16 cellular contexts compared by ENCODE assay signal in the genomic region with DNA sequence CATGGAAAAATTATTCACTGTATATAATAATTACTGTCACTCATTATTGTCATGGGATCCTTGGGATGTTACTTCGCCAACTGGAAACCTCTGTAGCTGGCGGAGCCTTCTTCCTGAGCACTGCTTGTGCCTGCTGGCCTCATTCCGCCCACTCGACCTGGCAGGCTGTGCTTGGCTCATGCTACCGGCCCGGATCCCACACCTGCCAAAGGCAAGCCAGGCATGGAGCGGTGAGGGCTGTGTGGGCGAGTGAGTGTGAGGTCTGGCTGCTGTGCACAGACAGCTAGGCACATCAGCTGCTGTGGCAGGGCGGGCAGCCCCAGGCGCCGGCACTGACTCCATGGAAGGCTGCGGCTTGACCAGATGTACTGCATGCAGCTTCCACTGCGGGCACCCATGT.
DNase-seq lines count a peak whose midpoint lies in the region; ATAC-seq and TF ChIP-seq lines count a peak whose summit lies in the region.
"Had no signal": no experiment of that assay in that cellular context is flagged by ENCODE, and none has a peak within 500 bp of the region (broad histone marks: within the 10 kb centered on the region; RNA-seq: fewer than 3 reads in every experiment).

No MANE protein-coding gene starts in this region.

- POLR2A ChIA-PET in RWPE1 (lab: Yijun Ruan, JAX; ENCODE audit: low non-redundant PET): no interaction called here

- no peaks in the 10 kb centered on the region for H3K27me3 Mint-ChIP-seq in activated naive CD8-positive, alpha-beta T cell treated with anti-CD3 and anti-CD28 coated beads, Interleukin-2, amount 50 U/mL, for 24 hours
- no peaks in the 10 kb centered on the region for H3K27me3 Mint-ChIP-seq in activated naive CD8-positive, alpha-beta T cell treated with anti-CD3 and anti-CD28 coated beads for 36 hours

- H3K27ac ChIP-seq in psoas muscle: peak overlapping the region; percentile 77
- H3K27ac ChIP-seq in RWPE1: no peak overlapping the region

- H3K4me3 ChIP-seq in psoas muscle: peak overlapping the region; percentile 24
- H3K4me3 ChIP-seq: GM23338 had no signal

- H3K27me3 ChIP-seq in psoas muscle (ENCODE audit: insufficient read depth in 3 of 3, low read length in 2 of 3): no peaks in the 10 kb centered on the region

- TF ChIP-seq CTCF in psoas muscle (IDR thresholded peaks at IDR 0.05) (no peak), RWPE1 (conservative IDR thresholded peaks at IDR 0.05; ENCODE audit: low read depth) (no peak)

- DNase-seq in activated naive CD8-positive, alpha-beta T cell treated with anti-CD3 and anti-CD28 coated beads, Interleukin-2, amount 50 U/mL, for 24 hours: no peak
- no peak for DNase-seq in activated naive CD8-positive, alpha-beta T cell treated with anti-CD3 and anti-CD28 coated beads for 36 hours
- DNase-seq in cerebellum (ENCODE audit: low spot score) (peak; percentile 11), left lobe of liver (ENCODE audit: low spot score) (peak; percentile 58), psoas muscle (peak; percentile 67 to 91), RWPE1 (ENCODE audit: low spot score) (no peak)
- DNase-seq in activated CD8-positive, alpha-beta memory T cell treated with anti-CD3 and anti-CD28 coated beads, Interleukin-2, amount 50 U/mL, for 4 hours: no peak
- DNase-seq: CD8-positive, alpha-beta T cell; KG1; NCI-H1092; NCI-H146; NCI-H2081; NCI-H510A; NCI-H774 had no signal

- WGBS in psoas muscle, 3 donors: 27 to 59% (median 34%) methylated on average over 13 of the region's 13 CpGs

- H3K36me3 Mint-ChIP-seq in activated naive CD8-positive, alpha-beta T cell treated with anti-CD3 and anti-CD28 coated beads, Interleukin-2, amount 50 U/mL, for 24 hours (ENCODE audit: low read depth): no peaks in the 10 kb centered on the region
- peaks cover 16% of the 10 kb centered on the region for H3K36me3 Mint-ChIP-seq in activated naive CD8-positive, alpha-beta T cell treated with anti-CD3 and anti-CD28 coated beads for 36 hours
- H3K36me3 Mint-ChIP-seq: CD8-positive, alpha-beta T cell had no signal

- no peaks in the 10 kb centered on the region for H3K9me3 ChIP-seq in psoas muscle

- no peak for ATAC-seq in activated naive CD8-positive, alpha-beta T cell treated with anti-CD3 and anti-CD28 coated beads, Interleukin-2, amount 50 U/mL, for 24 hours
- ATAC-seq in left lobe of liver: peak; percentile 81
- peak; percentile 96 to 97 (median 96) for ATAC-seq in psoas muscle
- ATAC-seq in SK-N-SH treated with all-trans-retinoic acid at 6 μM for 48 hours: no peak
- ATAC-seq: CD8-positive, alpha-beta T cell; GM23338 had no signal

- H3K4me1 Mint-ChIP-seq in activated naive CD8-positive, alpha-beta T cell treated with anti-CD3 and anti-CD28 coated beads, Interleukin-2, amount 50 U/mL, for 24 hours: peaks cover 37% of the 10 kb centered on the region
- peaks cover 32% of the 10 kb centered on the region for H3K4me1 Mint-ChIP-seq in activated naive CD8-positive, alpha-beta T cell treated with anti-CD3 and anti-CD28 coated beads for 36 hours

- peak overlapping the region; percentile 25 for H3K27ac Mint-ChIP-seq in activated naive CD8-positive, alpha-beta T cell treated with anti-CD3 and anti-CD28 coated beads, Interleukin-2, amount 50 U/mL, for 24 hours
- H3K27ac Mint-ChIP-seq in activated naive CD8-positive, alpha-beta T cell treated with anti-CD3 and anti-CD28 coated beads for 36 hours: no peak overlapping the region
- H3K27ac Mint-ChIP-seq: CD8-positive, alpha-beta T cell; GM23338 had no signal

- no peak overlapping the region for H3K4me3 Mint-ChIP-seq in activated naive CD8-positive, alpha-beta T cell treated with anti-CD3 and anti-CD28 coated beads, Interleukin-2, amount 50 U/mL, for 24 hours
- H3K4me3 Mint-ChIP-seq in activated naive CD8-positive, alpha-beta T cell treated with anti-CD3 and anti-CD28 coated beads for 36 hours: no peak overlapping the region
- H3K4me3 Mint-ChIP-seq: CD8-positive, alpha-beta T cell; GM23338 had no signal

- CTCF ChIA-PET in RWPE1 (lab: Yijun Ruan, JAX): no interaction called here

- intact Hi-C loops in psoas muscle (cut with DNase I): loop anchor here in 1 of 2 donors (5.0 kb wide), 1 partner anchor 34 kb away; no protein-coding TSS in a partner anchor

- peaks cover 20% of the 10 kb centered on the region for H3K4me1 ChIP-seq in psoas muscle

- no peaks in the 10 kb centered on the region for H3K9me3 Mint-ChIP-seq in activated naive CD8-positive, alpha-beta T cell treated with anti-CD3 and anti-CD28 coated beads, Interleukin-2, amount 50 U/mL, for 24 hours
- no peaks in the 10 kb centered on the region for H3K9me3 Mint-ChIP-seq in activated naive CD8-positive, alpha-beta T cell treated with anti-CD3 and anti-CD28 coated beads for 36 hours
- H3K9me3 Mint-ChIP-seq: CD8-positive, alpha-beta T cell had no signal

- H3K36me3 ChIP-seq in psoas muscle (ENCODE audit: insufficient read depth in 1 of 2, low read depth in 1 of 2): no peaks in the 10 kb centered on the region

TF ChIP-seq in SK-N-SH treated with all-trans-retinoic acid at 6 μM for 48 hours, 23 proteins besides CTCF, POLR2A, EP300 and RAD21:
- TF ChIP-seq ESRRG (CRISPR knock-in tag; IDR thresholded peaks at IDR 0.05) (no peak), ZNF565 (CRISPR knock-in tag; conservative IDR thresholded peaks at IDR 0.05; ENCODE audit: low read depth) (no peak), ZNF70 (CRISPR knock-in tag; IDR thresholded peaks at IDR 0.05) (no peak), ISL1 (CRISPR knock-in tag; IDR thresholded peaks at IDR 0.05) (no peak), ZNF8 (CRISPR knock-in tag; IDR thresholded peaks at IDR 0.05) (no peak), BACH2 (CRISPR knock-in tag; IDR thresholded peaks at IDR 0.05; ENCODE audit: borderline replicate concordance) (no peak), SNAI2 (CRISPR knock-in tag; IDR thresholded peaks at IDR 0.05) (no peak), TCF4 (CRISPR knock-in tag; IDR thresholded peaks at IDR 0.05; ENCODE audit: borderline replicate concordance) (no peak)
- TF ChIP-seq, protein P1, sequence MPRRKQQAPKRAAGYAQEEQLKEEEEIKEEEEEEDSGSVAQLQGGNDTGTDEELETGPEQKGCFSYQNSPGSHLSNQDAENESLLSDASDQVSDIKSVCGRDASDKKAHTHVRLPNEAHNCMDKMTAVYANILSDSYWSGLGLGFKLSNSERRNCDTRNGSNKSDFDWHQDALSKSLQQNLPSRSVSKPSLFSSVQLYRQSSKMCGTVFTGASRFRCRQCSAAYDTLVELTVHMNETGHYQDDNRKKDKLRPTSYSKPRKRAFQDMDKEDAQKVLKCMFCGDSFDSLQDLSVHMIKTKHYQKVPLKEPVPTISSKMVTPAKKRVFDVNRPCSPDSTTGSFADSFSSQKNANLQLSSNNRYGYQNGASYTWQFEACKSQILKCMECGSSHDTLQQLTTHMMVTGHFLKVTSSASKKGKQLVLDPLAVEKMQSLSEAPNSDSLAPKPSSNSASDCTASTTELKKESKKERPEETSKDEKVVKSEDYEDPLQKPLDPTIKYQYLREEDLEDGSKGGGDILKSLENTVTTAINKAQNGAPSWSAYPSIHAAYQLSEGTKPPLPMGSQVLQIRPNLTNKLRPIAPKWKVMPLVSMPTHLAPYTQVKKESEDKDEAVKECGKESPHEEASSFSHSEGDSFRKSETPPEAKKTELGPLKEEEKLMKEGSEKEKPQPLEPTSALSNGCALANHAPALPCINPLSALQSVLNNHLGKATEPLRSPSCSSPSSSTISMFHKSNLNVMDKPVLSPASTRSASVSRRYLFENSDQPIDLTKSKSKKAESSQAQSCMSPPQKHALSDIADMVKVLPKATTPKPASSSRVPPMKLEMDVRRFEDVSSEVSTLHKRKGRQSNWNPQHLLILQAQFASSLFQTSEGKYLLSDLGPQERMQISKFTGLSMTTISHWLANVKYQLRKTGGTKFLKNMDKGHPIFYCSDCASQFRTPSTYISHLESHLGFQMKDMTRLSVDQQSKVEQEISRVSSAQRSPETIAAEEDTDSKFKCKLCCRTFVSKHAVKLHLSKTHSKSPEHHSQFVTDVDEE (CRISPR knock-in tag; IDR thresholded peaks at IDR 0.05): no peak
- TF ChIP-seq, protein P2, sequence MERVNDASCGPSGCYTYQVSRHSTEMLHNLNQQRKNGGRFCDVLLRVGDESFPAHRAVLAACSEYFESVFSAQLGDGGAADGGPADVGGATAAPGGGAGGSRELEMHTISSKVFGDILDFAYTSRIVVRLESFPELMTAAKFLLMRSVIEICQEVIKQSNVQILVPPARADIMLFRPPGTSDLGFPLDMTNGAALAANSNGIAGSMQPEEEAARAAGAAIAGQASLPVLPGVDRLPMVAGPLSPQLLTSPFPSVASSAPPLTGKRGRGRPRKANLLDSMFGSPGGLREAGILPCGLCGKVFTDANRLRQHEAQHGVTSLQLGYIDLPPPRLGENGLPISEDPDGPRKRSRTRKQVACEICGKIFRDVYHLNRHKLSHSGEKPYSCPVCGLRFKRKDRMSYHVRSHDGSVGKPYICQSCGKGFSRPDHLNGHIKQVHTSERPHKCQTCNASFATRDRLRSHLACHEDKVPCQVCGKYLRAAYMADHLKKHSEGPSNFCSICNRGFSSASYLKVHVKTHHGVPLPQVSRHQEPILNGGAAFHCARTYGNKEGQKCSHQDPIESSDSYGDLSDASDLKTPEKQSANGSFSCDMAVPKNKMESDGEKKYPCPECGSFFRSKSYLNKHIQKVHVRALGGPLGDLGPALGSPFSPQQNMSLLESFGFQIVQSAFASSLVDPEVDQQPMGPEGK (CRISPR knock-in tag; IDR thresholded peaks at IDR 0.05; ENCODE audit: borderline replicate concordance): no peak
- TF ChIP-seq, protein P3, sequence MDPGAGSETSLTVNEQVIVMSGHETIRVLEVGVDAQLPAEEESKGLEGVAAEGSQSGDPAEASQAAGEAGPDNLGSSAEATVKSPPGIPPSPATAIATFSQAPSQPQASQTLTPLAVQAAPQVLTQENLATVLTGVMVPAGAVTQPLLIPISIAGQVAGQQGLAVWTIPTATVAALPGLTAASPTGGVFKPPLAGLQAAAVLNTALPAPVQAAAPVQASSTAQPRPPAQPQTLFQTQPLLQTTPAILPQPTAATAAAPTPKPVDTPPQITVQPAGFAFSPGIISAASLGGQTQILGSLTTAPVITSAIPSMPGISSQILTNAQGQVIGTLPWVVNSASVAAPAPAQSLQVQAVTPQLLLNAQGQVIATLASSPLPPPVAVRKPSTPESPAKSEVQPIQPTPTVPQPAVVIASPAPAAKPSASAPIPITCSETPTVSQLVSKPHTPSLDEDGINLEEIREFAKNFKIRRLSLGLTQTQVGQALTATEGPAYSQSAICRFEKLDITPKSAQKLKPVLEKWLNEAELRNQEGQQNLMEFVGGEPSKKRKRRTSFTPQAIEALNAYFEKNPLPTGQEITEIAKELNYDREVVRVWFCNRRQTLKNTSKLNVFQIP (CRISPR knock-in tag; IDR thresholded peaks at IDR 0.05; ENCODE audit: borderline replicate concordance, low read depth): no peak

Comparison
In these comparisons a context has a peak if more than half of its experiments do, and no peak if none do; other contexts are left out.
1. ATAC-seq: peak in left lobe of liver (single experiment) and psoas muscle (4 of 4); none in activated naive CD8-positive, alpha-beta T cell treated with anti-CD3 and anti-CD28 coated beads, Interleukin-2, amount 50 U/mL, for 24 hours (single experiment) and SK-N-SH treated with all-trans-retinoic acid at 6 μM for 48 hours (single experiment).
2. DNase-seq: peak in cerebellum (single experiment), left lobe of liver (single experiment) and psoas muscle (2 of 2); none in activated naive CD8-positive, alpha-beta T cell treated with anti-CD3 and anti-CD28 coated beads, Interleukin-2, amount 50 U/mL, for 24 hours (single experiment), activated naive CD8-positive, alpha-beta T cell treated with anti-CD3 and anti-CD28 coated beads for 36 hours (single experiment), activated CD8-positive, alpha-beta memory T cell treated with anti-CD3 and anti-CD28 coated beads, Interleukin-2, amount 50 U/mL, for 4 hours (single experiment) and RWPE1 (single experiment).